27 cellular contexts compared by ENCODE assay signal in genomic region chr1:90068611-90069280, GRCh38.
"Had no signal": no experiment of that assay in that cellular context is flagged by ENCODE, and none has a peak within 500 bp of the region (broad histone marks: within the 10 kb centered on the region; RNA-seq: fewer than 3 reads in every experiment).

No MANE protein-coding gene starts in this region.

- FAIRE-seq: urothelium cell line had no signal

- H3K36me3 ChIP-seq: stomach, suprapubic skin, thoracic aorta, thyroid gland, tibial artery, tibial nerve, transverse colon, upper lobe of left lung, upper lobe of right lung, uterus, vagina had no signal

- DNase-seq: stimulated activated CD4-positive, alpha-beta T cell treated with anti-CD3 and anti-CD28 coated beads, Interleukin-2, amount 100 ng/mL, for 48 hours; stimulated activated CD4-positive, alpha-beta T cell treated with anti-CD3 and anti-CD28 coated beads, Interleukin-4, amount 100 ng/mL, for 1 hour; stimulated activated CD4-positive, alpha-beta T cell treated with anti-CD3 and anti-CD28 coated beads, Interleukin-4, amount 100 ng/mL, for 24 hours; stimulated activated CD4-positive, alpha-beta T cell treated with anti-CD3 and anti-CD28 coated beads, Interleukin-4, amount 100 ng/mL, for 4 hours; stimulated activated CD8-positive, alpha-beta memory T cell treated with anti-CD3 and anti-CD28 coated beads, Interleukin-4, amount 100 ng/mL, for 48 hours; stimulated activated naive B cell treated with anti-CD40 and anti-IgM and Interleukin-4, amounts not matched to agents 10 μg/mL and 1 μg/mL and 100 μg/mL, for 72 hours; stimulated activated naive CD4-positive, alpha-beta T cell; stimulated activated naive CD4-positive, alpha-beta T cell treated with Interleukin-2 at 50 U/mL for 16 hours; stimulated activated naive CD8-positive, alpha-beta T cell treated with anti-CD3 and anti-CD28 coated beads, Interleukin-15, amount 100 ng/mL, for 72 hours; stimulated activated naive CD8-positive, alpha-beta T cell treated with anti-CD3 and anti-CD28 coated beads, Interleukin-15, Interleukin-2, amounts not matched to agents 100 U/mL and 50 U/mL, for 24 hours; stomach; substantia nigra; testis; thyroid gland; tibial artery; transverse colon; trophoblast cell; upper lobe of left lung; upper lobe of right lung; uterus had no signal

- H3K4me3 ChIP-seq: stomach, suprapubic skin, testis, thoracic aorta, thyroid gland, tibial artery, tibial nerve, transverse colon, upper lobe of left lung, upper lobe of right lung, uterus, vagina had no signal

- H3K9me3 ChIP-seq: suprapubic skin, testis, thoracic aorta, thyroid gland, tibial artery, transverse colon, upper lobe of left lung, upper lobe of right lung, uterus, vagina had no signal

- H3K27ac ChIP-seq: stomach, suprapubic skin, testis, thoracic aorta, thyroid gland, tibial artery, tibial nerve, transverse colon, upper lobe of left lung, upper lobe of right lung, uterus, vagina had no signal

- H3K27me3 ChIP-seq: stomach, suprapubic skin, testis, thyroid gland, tibial artery, tibial nerve, transverse colon, upper lobe of left lung, upper lobe of right lung, uterus, vagina had no signal

- H3K4me1 ChIP-seq: stomach, suprapubic skin, testis, thyroid gland, tibial artery, tibial nerve, transverse colon, upper lobe of left lung, upper lobe of right lung, uterus, vagina had no signal

- ATAC-seq: stimulated activated effector memory CD8-positive, alpha-beta T cell treated with anti-CD3 and anti-CD28 coated beads, Interleukin-12 subunit alpha, Interleukin-12 subunit beta, amount 100 ng/mL, for 72 hours; stimulated activated memory B cell treated with anti-CD40 and anti-IgM and Interleukin-4, amounts not matched to agents 10 μg/mL and 1 μg/mL and 100 μg/mL, for 72 hours; stimulated activated naive B cell treated with anti-CD40 and anti-IgM and Interleukin-4, amounts not matched to agents 10 μg/mL and 1 μg/mL and 100 μg/mL, for 72 hours; stimulated activated naive CD8-positive, alpha-beta T cell treated with anti-CD3 and anti-CD28 coated beads, Interleukin-15, amount 100 ng/mL, for 72 hours; stimulated activated naive CD8-positive, alpha-beta T cell treated with anti-CD3 and anti-CD28 coated beads, Interleukin-15, Interleukin-2, amounts not matched to agents 100 U/mL and 50 U/mL, for 24 hours; upper lobe of right lung had no signal
